ENCODE assay signal across 8 cellular contexts in the genomic region with DNA sequence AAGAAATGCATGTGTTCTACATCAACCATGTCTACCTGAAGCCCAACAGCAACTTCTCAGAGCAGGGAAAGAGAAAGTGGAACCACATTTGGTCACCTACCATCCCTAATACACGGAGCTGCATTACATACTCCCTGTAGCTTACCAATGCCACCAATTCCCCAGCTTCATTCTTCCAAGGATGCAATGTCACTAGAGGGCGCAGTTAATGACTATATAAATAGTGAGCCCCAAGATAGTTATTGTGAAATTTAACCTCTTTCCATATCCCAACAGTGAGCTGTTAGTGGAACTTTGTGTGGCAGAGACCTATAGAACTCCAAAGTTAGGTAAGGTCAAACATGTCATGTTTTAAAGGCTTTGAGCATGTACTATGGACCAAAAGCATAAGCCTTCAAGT.
A peak's percentile ranks its signal among the peaks of the same experiment; 100 is the strongest.
DNase-seq lines count a peak whose midpoint lies in the region; ATAC-seq, FAIRE-seq and TF ChIP-seq lines count a peak whose summit lies in the region.

No MANE protein-coding gene starts in this region.

- H4K20me1 ChIP-seq in Loucy (ENCODE audit: insufficient read depth, low read length, poor library complexity, severe bottlenecking) = no peaks in the 10 kb centered on the region
- H4K20me1 ChIP-seq in GM12878 (ENCODE audit: control insufficient read depth, insufficient read depth) = no peaks in the 10 kb centered on the region

- no peak overlapping the region for H2BK5ac ChIP-seq in mesenchymal stem cell (ENCODE audit: low read depth, low read length, poor library complexity, severe bottlenecking)

- no peak overlapping the region for H2BK120ac ChIP-seq in mesenchymal stem cell (ENCODE audit: low read depth, low read length)

- TF ChIP-seq EP300 in GM12878 (IDR thresholded peaks at IDR 0.05; ENCODE audit: borderline replicate concordance in 1 of 2, control insufficient read depth in 1 of 2, low read depth in 2 of 2, low read length in 2 of 2) = no peak

- H3F3A ChIP-seq in Loucy (ENCODE audit: low read depth) = no peaks in the 10 kb centered on the region

- RAD21 ChIA-PET in GM12878 (lab: Charles Lee; ENCODE audit: unreplicated experiment) = interaction anchor here (0.6 to 1.8 kb wide), 22 partner anchors 9 to 857 kb away, joined by 3 to 17 read pairs (median 4); no protein-coding TSS in a partner anchor

- H3K36me3 ChIP-seq in Loucy (ENCODE audit: insufficient read depth, low read length) (no peaks in the 10 kb centered on the region), GM12878 (ENCODE audit: control insufficient read depth in 2 of 2, insufficient read depth in 2 of 2, low read length in 1 of 2) (no peaks in the 10 kb centered on the region), mesenchymal stem cell (ENCODE audit: control insufficient read depth in 1 of 2, insufficient read depth in 2 of 2, low read depth in 1 of 2, low read length in 2 of 2) (peaks cover 4 to 10% of the 10 kb centered on the region in 2 experiments), prostate gland (no peaks in the 10 kb centered on the region)

- no peak overlapping the region for H3K18ac ChIP-seq in mesenchymal stem cell (ENCODE audit: low read depth in 1 of 2, low read length in 2 of 2)

- ATAC-seq in GM12878 (peak; percentile 76), GM18511 (IDR thresholded peaks at IDR 0.05; ENCODE audit: unreplicated experiment) (no peak), HG03521 (IDR thresholded peaks at IDR 0.05; ENCODE audit: unreplicated experiment) (no peak), GM21529 (IDR thresholded peaks at IDR 0.05; ENCODE audit: unreplicated experiment) (no peak)

- no TSS peak for BruUV-seq in GM12878 (replicated peaks; lab: Mats Ljungman, UMichigan)

- peak; percentile 68 for FAIRE-seq in GM12878 (lab: Jason Lieb, UNC)

- H3K4ac ChIP-seq in mesenchymal stem cell (ENCODE audit: low read depth in 1 of 2, low read length in 2 of 2) = no peak overlapping the region

- no peak overlapping the region for H2BK15ac ChIP-seq in mesenchymal stem cell (ENCODE audit: low read depth, poor library complexity, severe bottlenecking)

- H3K4me2 ChIP-seq in Loucy (ENCODE audit: low read depth, low read length, poor library complexity, severe bottlenecking) = no peak overlapping the region
- no peak overlapping the region for H3K4me2 ChIP-seq in GM12878 (ENCODE audit: control insufficient read depth, insufficient read depth)
- no peak overlapping the region for H3K4me2 ChIP-seq in mesenchymal stem cell (ENCODE audit: low read length, poor library complexity, severe bottlenecking)

- in situ Hi-C loops in GM12878 (cut with MboI) = no loop called here

- H3K4me1 ChIP-seq in Loucy (ENCODE audit: insufficient read depth, low read length, poor library complexity, severe bottlenecking) (no peaks in the 10 kb centered on the region), GM12878 (ENCODE audit: control insufficient read depth, insufficient read depth, low read length) (no peaks in the 10 kb centered on the region), mesenchymal stem cell (ENCODE audit: control insufficient read depth, insufficient read depth, low read depth, low read length) (no peaks in the 10 kb centered on the region), prostate gland (replicated peaks) (no peaks in the 10 kb centered on the region)

- no peak overlapping the region for H2AFZ ChIP-seq in Loucy (ENCODE audit: low read length)
- no peak overlapping the region for H2AFZ ChIP-seq in GM12878 (ENCODE audit: control insufficient read depth, low read depth, low read length)
- H2AFZ ChIP-seq in mesenchymal stem cell (ENCODE audit: low read depth, low read length) = no peak overlapping the region

- CTCF ChIA-PET in GM12878 (lab: Yijun Ruan, JAX) = interaction anchor here (0.6 to 4.2 kb wide), 43 partner anchors 9 to 736 kb away, joined by 3 to 48 read pairs (median 4); no protein-coding TSS in a partner anchor

- H3K9ac ChIP-seq in Loucy (ENCODE audit: low read depth, low read length, poor library complexity, severe bottlenecking) (no peak overlapping the region), GM12878 (ENCODE audit: control insufficient read depth, insufficient read depth, low read length) (no peak overlapping the region), mesenchymal stem cell (ENCODE audit: low read length) (no peak overlapping the region)

- H3K9me3 ChIP-seq in Loucy (ENCODE audit: insufficient read depth, low read depth, low read length) (peaks cover 3% of the 10 kb centered on the region; the same call in 1 of the 2 replicates), GM12878 (replicated peaks; ENCODE audit: control insufficient read depth, insufficient read depth, low read length) (peaks cover 1% of the 10 kb centered on the region; the same call in 1 of the 3 replicates), mesenchymal stem cell (ENCODE audit: control insufficient read depth, low read length) (peaks cover 11% of the 10 kb centered on the region), prostate gland (no peaks in the 10 kb centered on the region)

- TF ChIP-seq RAD21 in GM12878 (IDR thresholded peaks at IDR 0.05; ENCODE audit: insufficient read depth, low read depth, low read length) = peak; percentile 47

- no peak overlapping the region for H4K91ac ChIP-seq in mesenchymal stem cell (ENCODE audit: low read length)

- no peak overlapping the region for H2BK12ac ChIP-seq in mesenchymal stem cell (ENCODE audit: low read length in 2 of 2)

- H3K9me2 ChIP-seq in Loucy (replicated peaks; ENCODE audit: low read depth, low read length) = no peaks in the 10 kb centered on the region

- H3K79me2 ChIP-seq in Loucy (ENCODE audit: insufficient read depth, low read length) = no peaks in the 10 kb centered on the region
- H3K79me2 ChIP-seq in GM12878 (ENCODE audit: control insufficient read depth, insufficient read depth, low read length) = no peaks in the 10 kb centered on the region

- intact Hi-C loops in GM12878 (cut with micrococcal nuclease; ENCODE audit: unreplicated experiment) (loop anchor here (1.0 to 10.0 kb wide), 2 partner anchors 114 to 566 kb away; no protein-coding TSS in a partner anchor), prostate gland (cut with DNase I) (no loop called here)

- 28% methylated on average over 2 of the region's 2 CpGs for WGBS in GM12878 (ENCODE audit: insufficient coverage, insufficient replicate concordance, low lambda C conversion rate, missing lambda C conversion rate)
- no CpG with 5 or more reads among the region's 2 CpGs for WGBS in mesenchymal stem cell
- 61% methylated on average over 2 of the region's 2 CpGs for WGBS in prostate gland

- POLR2A ChIA-PET in GM12878 (lab: Charles Lee) = interaction anchor here (0.7 kb wide), 1 partner anchor 55 kb away, joined by 3 read pairs; no protein-coding TSS in a partner anchor

- no peak for DNase-seq in GM12864 (ENCODE audit: low read depth)
- peak; percentile 20 for DNase-seq in GM12878 (ENCODE audit: low read depth, low spot score)
- peak; percentile 53 for DNase-seq in mesenchymal stem cell
- DNase-seq in prostate gland (ENCODE audit: low spot score) = no peak

- TF ChIP-seq POLR2A in GM12878 (IDR thresholded peaks at IDR 0.05; ENCODE audit: low read depth, low read length) (no peak), prostate gland (IDR thresholded peaks at IDR 0.05) (no peak)

- no peaks in the 10 kb centered on the region for H3K79me1 ChIP-seq in mesenchymal stem cell (replicated peaks; ENCODE audit: low read length, poor library complexity, severe bottlenecking)

- no peak overlapping the region for H3K4me3 ChIP-seq in GM12864 (ENCODE audit: low read depth, low read length)
- H3K4me3 ChIP-seq in Loucy (ENCODE audit: low read length, poor library complexity, severe bottlenecking) = no peak overlapping the region
- H3K4me3 ChIP-seq in GM12878 = no peak overlapping the region
- no peak overlapping the region for H3K4me3 ChIP-seq in mesenchymal stem cell (ENCODE audit: insufficient read depth in 1 of 2, low read depth in 1 of 2, low read length in 2 of 2)
- no peak overlapping the region for H3K4me3 ChIP-seq in prostate gland

- TF ChIP-seq CTCF in GM12864 (IDR thresholded peaks at IDR 0.05; ENCODE audit: low read depth, low read length, missing control alignments) (peak; percentile 52), Loucy (conservative IDR thresholded peaks at IDR 0.05; ENCODE audit: low read length) (peak; percentile 78), GM12878 (IDR thresholded peaks at IDR 0.05 in 2 of 3, conservative IDR thresholded peaks at IDR 0.05 in 1 of 3; ENCODE audit: control insufficient read depth in 2 of 3, extremely low read depth in 1 of 3, insufficient read depth in 1 of 3, low read depth in 3 of 3, low read length in 3 of 3) (peak; percentile 45 to 53 (median 51); a peak in 5 of 6 replicates), prostate gland (IDR thresholded peaks at IDR 0.05) (no peak)

- no peak overlapping the region for H2AK5ac ChIP-seq in mesenchymal stem cell (ENCODE audit: low read length, severe bottlenecking)

- H3K23ac ChIP-seq in mesenchymal stem cell (ENCODE audit: low read length in 2 of 2) = no peak overlapping the region

- no peak overlapping the region for H4K8ac ChIP-seq in mesenchymal stem cell (ENCODE audit: low read length)

- H3K27me3 ChIP-seq in Loucy (ENCODE audit: insufficient read depth, low read length, poor library complexity, severe bottlenecking) (no peaks in the 10 kb centered on the region), GM12878 (replicated peaks in 1 of 2; ENCODE audit: control insufficient read depth in 2 of 2, insufficient read depth in 2 of 2, low read length in 1 of 2) (no peaks in the 10 kb centered on the region), mesenchymal stem cell (ENCODE audit: control insufficient read depth in 1 of 2, insufficient read depth in 1 of 2, low read length in 2 of 2) (no peaks in the 10 kb centered on the region), prostate gland (replicated peaks; ENCODE audit: insufficient read depth) (no peaks in the 10 kb centered on the region)

- H3K14ac ChIP-seq in mesenchymal stem cell (ENCODE audit: low read length in 2 of 2) = no peak overlapping the region

- SMC1A ChIA-PET in GM12878 (lab: Charles Lee; ENCODE audit: uncharacterized antibody, unreplicated experiment) = interaction anchor here (0.6 to 2.4 kb wide), 35 partner anchors 11 to 952 kb away, joined by 3 to 30 read pairs (median 4); no protein-coding TSS in a partner anchor

- H3K27ac ChIP-seq in GM12878 (ENCODE audit: control insufficient read depth, insufficient read depth) (no peak overlapping the region), mesenchymal stem cell (ENCODE audit: low read length, poor library complexity, severe bottlenecking) (no peak overlapping the region), prostate gland (no peak overlapping the region)

TF ChIP-seq in GM12878, 131 proteins besides CTCF, POLR2A, EP300 and RAD21:
- TF ChIP-seq SMC3 (IDR thresholded peaks at IDR 0.05; ENCODE audit: borderline replicate concordance, low read length) = peak; percentile 74
- no peak for TF ChIP-seq LARP7 (IDR thresholded peaks at IDR 0.05)
TF ChIP-seq in GM12878: peak in this region for 1.

Comparison
In these comparisons a context has a peak if more than half of its experiments do, and no peak if none do; other contexts are left out.
1. DNase-seq: peak in GM12878 (single experiment) and mesenchymal stem cell (single experiment); none in GM12864 (single experiment) and prostate gland (single experiment).
2. CTCF ChIP-seq: peak in GM12864 (single experiment), Loucy (single experiment) and GM12878 (3 of 3); none in prostate gland (0 of 4).